17 cellular contexts compared by ENCODE assay signal in genomic region chr9:94315034-94315984, GRCh38. TPM values are rescaled to one million over a fixed set of nuclear protein-coding genes. Genes with fewer than 3 reads are reported as not detected.
DNase-seq lines count a peak whose midpoint lies in the region; ATAC-seq, FAIRE-seq and TF ChIP-seq lines count a peak whose summit lies in the region.
"Not testable (repeated sequence)": the region's sequence is repeated elsewhere in the genome, so short reads cannot be mapped to it uniquely, and the experiment has no call there.
"Had no signal": no experiment of that assay in that cellular context is flagged by ENCODE, and none has a peak within 500 bp of the region (broad histone marks: within the 10 kb centered on the region; RNA-seq: fewer than 3 reads in every experiment).

No MANE protein-coding gene starts in this region.

- intact Hi-C loops in endothelial cell of umbilical vein (cut with micrococcal nuclease); left colon (cut with DNase I, micrococcal nuclease): not testable (repeated sequence)

- H3K9ac ChIP-seq in endothelial cell of umbilical vein (replicated peaks; ENCODE audit: extremely low read depth, insufficient read depth, low read length), result not testable (repeated sequence)

- H2AFZ ChIP-seq in endothelial cell of umbilical vein (ENCODE audit: low read depth, low read length), result not testable (repeated sequence)

- H3K4me3 ChIP-seq in endothelial cell of umbilical vein (replicated peaks in 1 of 3; ENCODE audit: insufficient read depth in 1 of 3, low read depth in 1 of 3, low read length in 3 of 3), result not testable (repeated sequence)

- not testable (repeated sequence) for BruUV-seq in endothelial cell of umbilical vein (replicated peaks; lab: Mats Ljungman, UMichigan)

- TF ChIP-seq POLR2A in GM12891 (IDR thresholded peaks at IDR 0.05; ENCODE audit: low read depth, low read length); endothelial cell of umbilical vein (IDR thresholded peaks at IDR 0.05; ENCODE audit: low read depth, low read length): not testable (repeated sequence)

- not testable (repeated sequence) for H3K9me1 ChIP-seq in endothelial cell of umbilical vein (replicated peaks; ENCODE audit: control insufficient read depth, extremely low read depth, insufficient read depth, low read length)

- CTCF ChIA-PET in activated CD8-positive, alpha-beta T cell treated with anti-CD3 and anti-CD28 coated beads, Interleukin-2, amount 10 ng/mL, durations not matched to agents 7 days and 5 days (lab: Charles Lee); endothelial cell of umbilical vein (lab: Charles Lee): not testable (repeated sequence)

- not testable (repeated sequence) for H3K4me1 ChIP-seq in endothelial cell of umbilical vein (ENCODE audit: control insufficient read depth, extremely low read depth, insufficient read depth, low read length)

- FAIRE-seq in GM12891 (lab: Jason Lieb, UNC), result peak; percentile 86
- FAIRE-seq in HTR-8/SVneo (lab: Jason Lieb, UNC), result peak; percentile 20
- peak; percentile 69 for FAIRE-seq in endothelial cell of umbilical vein (lab: Jason Lieb, UNC)
- FAIRE-seq in urothelium cell line (lab: Jason Lieb, UNC), result peak; percentile 48

- ATAC-seq in activated CD8-positive, alpha-beta T cell treated with anti-CD3 and anti-CD28 coated beads, Interleukin-2, amount 10 ng/mL, durations not matched to agents 7 days and 5 days, result peak; percentile 54
- ATAC-seq in left colon (peak; percentile 65), memory B cell (ENCODE audit: low read depth) (peak; percentile 44)
- ATAC-seq in stimulated activated memory B cell treated with anti-CD40 and anti-IgM and Interleukin-4, amounts not matched to agents 10 μg/mL and 1 μg/mL and 100 μg/mL, for 72 hours, result peak; percentile 57

- TF ChIP-seq CTCF in endothelial cell of umbilical vein (IDR thresholded peaks at IDR 0.05; ENCODE audit: extremely low read depth in 1 of 2, insufficient read depth in 1 of 2, low read depth in 1 of 2, low read length in 2 of 2), result not testable (repeated sequence)

- H3K27ac Mint-ChIP-seq in activated CD8-positive, alpha-beta T cell treated with anti-CD3 and anti-CD28 coated beads, Interleukin-2, amount 10 ng/mL, durations not matched to agents 7 days and 5 days; memory B cell; stimulated activated memory B cell treated with anti-CD40 and anti-IgM and Interleukin-4, amounts not matched to agents 10 μg/mL and 1 μg/mL and 100 μg/mL, for 72 hours: not testable (repeated sequence)

- H3K79me2 ChIP-seq in endothelial cell of umbilical vein (ENCODE audit: control insufficient read depth, insufficient read depth, low read length), result not testable (repeated sequence)

- dilution Hi-C loops in endothelial cell of umbilical vein (cut with MboI; ENCODE audit: extremely low pct_ligation_motif_present, low sequenced_read_pairs), result not testable (repeated sequence)

- not testable (repeated sequence) for H3K4me3 Mint-ChIP-seq in activated CD8-positive, alpha-beta T cell treated with anti-CD3 and anti-CD28 coated beads, Interleukin-2, amount 10 ng/mL, durations not matched to agents 7 days and 5 days; memory B cell; stimulated activated memory B cell treated with anti-CD40 and anti-IgM and Interleukin-4, amounts not matched to agents 10 μg/mL and 1 μg/mL and 100 μg/mL, for 72 hours

- H3K9me3 ChIP-seq in endothelial cell of umbilical vein (replicated peaks; ENCODE audit: control insufficient read depth, insufficient read depth, low read length), result not testable (repeated sequence)

- not testable (repeated sequence) for H4K20me1 ChIP-seq in endothelial cell of umbilical vein (replicated peaks; ENCODE audit: control insufficient read depth, extremely low read depth, insufficient read depth, low read length)

- DNase-seq in GM12891 (ENCODE audit: insufficient read length, low spot score); HTR-8/SVneo (ENCODE audit: insufficient read length, low spot score); activated CD8-positive, alpha-beta T cell treated with anti-CD3 and anti-CD28 coated beads, Interleukin-2, amount 10 ng/mL, durations not matched to agents 7 days and 5 days; endothelial cell of umbilical vein (ENCODE audit: low read depth, low spot score); left colon; memory B cell (ENCODE audit: low spot score in 2 of 2); urothelium cell line (ENCODE audit: low spot score): not testable (repeated sequence)

- POLR2A ChIA-PET in activated CD8-positive, alpha-beta T cell treated with anti-CD3 and anti-CD28 coated beads, Interleukin-2, amount 10 ng/mL, durations not matched to agents 7 days and 5 days (lab: Charles Lee); endothelial cell of umbilical vein (lab: Charles Lee): not testable (repeated sequence)

- H3K9me3 Mint-ChIP-seq in activated CD8-positive, alpha-beta T cell treated with anti-CD3 and anti-CD28 coated beads, Interleukin-2, amount 10 ng/mL, durations not matched to agents 7 days and 5 days (ENCODE audit: insufficient read depth); memory B cell; stimulated activated memory B cell treated with anti-CD40 and anti-IgM and Interleukin-4, amounts not matched to agents 10 μg/mL and 1 μg/mL and 100 μg/mL, for 72 hours: not testable (repeated sequence)

- not testable (repeated sequence) for H3K27me3 Mint-ChIP-seq in activated CD8-positive, alpha-beta T cell treated with anti-CD3 and anti-CD28 coated beads, Interleukin-2, amount 10 ng/mL, durations not matched to agents 7 days and 5 days (ENCODE audit: low read depth); memory B cell; stimulated activated memory B cell treated with anti-CD40 and anti-IgM and Interleukin-4, amounts not matched to agents 10 μg/mL and 1 μg/mL and 100 μg/mL, for 72 hours

- not testable (repeated sequence) for H3K36me3 Mint-ChIP-seq in activated CD8-positive, alpha-beta T cell treated with anti-CD3 and anti-CD28 coated beads, Interleukin-2, amount 10 ng/mL, durations not matched to agents 7 days and 5 days (ENCODE audit: low read depth); memory B cell; stimulated activated memory B cell treated with anti-CD40 and anti-IgM and Interleukin-4, amounts not matched to agents 10 μg/mL and 1 μg/mL and 100 μg/mL, for 72 hours

- not testable (repeated sequence) for H3K4me2 ChIP-seq in endothelial cell of umbilical vein (ENCODE audit: insufficient read depth, low read length)

- H3K27me3 ChIP-seq in endothelial cell of umbilical vein (ENCODE audit: control insufficient read depth in 2 of 2, insufficient read depth in 2 of 2, low read length in 2 of 2), result not testable (repeated sequence)

- H3K36me3 ChIP-seq in endothelial cell of umbilical vein (ENCODE audit: control insufficient read depth in 2 of 2, extremely low read depth in 1 of 2, insufficient read depth in 2 of 2, low read length in 2 of 2), result not testable (repeated sequence)

- H3K27ac ChIP-seq in endothelial cell of umbilical vein (ENCODE audit: insufficient read depth, low read depth, low read length), result not testable (repeated sequence)

- H3K4me1 Mint-ChIP-seq in activated CD8-positive, alpha-beta T cell treated with anti-CD3 and anti-CD28 coated beads, Interleukin-2, amount 10 ng/mL, durations not matched to agents 7 days and 5 days (ENCODE audit: low read depth); memory B cell; stimulated activated memory B cell treated with anti-CD40 and anti-IgM and Interleukin-4, amounts not matched to agents 10 μg/mL and 1 μg/mL and 100 μg/mL, for 72 hours: not testable (repeated sequence)

RNA-seq across cellular contexts. Expression of gene NUTM2F, which starts 13.1 kb away (rescaled TPM):
- not detected for polyA plus RNA-seq in GM12891 (2012; ENCODE audit: low read depth, missing spikeins)
- not detected for total RNA-seq in activated CD8-positive, alpha-beta T cell treated with anti-CD3 and anti-CD28 coated beads, Interleukin-2, amount 10 ng/mL, durations not matched to agents 7 days and 5 days
- total RNA-seq in endothelial cell of umbilical vein, result not detected in 2 replicates
- polyA plus RNA-seq in endothelial cell of umbilical vein, result not detected in 2 replicates
- not detected in 2 replicates for polyA plus RNA-seq in endothelial cell of umbilical vein (2011; cell fraction: cytosol; rRNA removed)
- not detected in 2 replicates for polyA plus RNA-seq in endothelial cell of umbilical vein (2011; cell fraction: nucleus; rRNA removed)
- not detected in 2 replicates for polyA plus RNA-seq in endothelial cell of umbilical vein (2012)
- polyA minus RNA-seq in endothelial cell of umbilical vein, result not detected in 2 replicates
- not detected for polyA minus RNA-seq in endothelial cell of umbilical vein (2011; cell fraction: cytosol; rRNA and poly(A)+ RNA removed)
- polyA minus RNA-seq in endothelial cell of umbilical vein (2011; cell fraction: nucleus; rRNA and poly(A)+ RNA removed), result not detected in 2 replicates
- not detected for total RNA-seq in left colon
- total RNA-seq: A172; CD4-positive, alpha-beta T cell; H4; NCI-H460; PC-9; Right ventricle myocardium inferior; RPMI7951; SJSA1 had no signal
- polyA plus RNA-seq: AG04450 had no signal

RNA-seq across cellular contexts. Expression of gene ZNF169, which starts 56.2 kb away (rescaled TPM):
- 3.1 TPM for polyA plus RNA-seq in GM12891 (2012; ENCODE audit: low read depth, missing spikeins)
- total RNA-seq in activated CD8-positive, alpha-beta T cell treated with anti-CD3 and anti-CD28 coated beads, Interleukin-2, amount 10 ng/mL, durations not matched to agents 7 days and 5 days, result 1 to 10 TPM; 5.8 to 8.0 TPM
- total RNA-seq in endothelial cell of umbilical vein (5.4 and 6.3 TPM in 2 replicates), left colon (10 to 100 TPM in 1 of 2 donors, 1 to 10 TPM in 1; 9.5 to 10.2 TPM)
- polyA plus RNA-seq in endothelial cell of umbilical vein, result 5.5 and 7.7 TPM in 2 replicates
- 2.1 and 3.0 TPM in 2 replicates for polyA plus RNA-seq in endothelial cell of umbilical vein (2011; cell fraction: cytosol; rRNA removed)
- 18.8 and 22.5 TPM in 2 replicates for polyA plus RNA-seq in endothelial cell of umbilical vein (2011; cell fraction: nucleus; rRNA removed)
- polyA plus RNA-seq in endothelial cell of umbilical vein (2012), result 3.2 and 3.6 TPM in 2 replicates
- polyA minus RNA-seq in endothelial cell of umbilical vein, result 10.6 and 16.9 TPM in 2 replicates
- polyA minus RNA-seq in endothelial cell of umbilical vein (2011; cell fraction: cytosol; rRNA and poly(A)+ RNA removed), result 1.5 TPM
- 9.5 and 12.7 TPM in 2 replicates for polyA minus RNA-seq in endothelial cell of umbilical vein (2011; cell fraction: nucleus; rRNA and poly(A)+ RNA removed)
